ENCODE assay signal across 34 cellular contexts in the genomic region with DNA sequence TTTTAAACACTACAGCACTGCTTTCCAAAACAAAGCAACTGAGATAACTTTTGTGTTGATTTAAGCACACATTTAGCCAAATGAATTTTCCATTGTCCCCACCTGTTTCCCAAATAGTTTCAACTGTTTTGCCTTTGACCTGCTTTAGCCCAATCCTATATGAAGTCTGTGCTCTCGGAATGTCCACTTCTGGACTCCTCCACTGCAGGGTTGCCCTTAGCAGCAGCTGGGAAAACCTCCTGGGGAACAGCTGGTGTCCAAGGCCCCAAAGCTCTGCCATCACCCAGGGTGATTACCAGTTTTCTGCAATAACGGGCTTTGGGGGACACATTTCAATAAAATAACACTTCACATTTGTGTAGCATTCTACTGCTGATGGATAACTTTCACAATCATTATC. TPM values are rescaled to one million over a fixed set of nuclear protein-coding genes. Genes with fewer than 3 reads are reported as not detected.
"Had no signal": no experiment of that assay in that cellular context is flagged by ENCODE, and none has a peak within 500 bp of the region (broad histone marks: within the 10 kb centered on the region; RNA-seq: fewer than 3 reads in every experiment).

No MANE protein-coding gene starts in this region.

- ATAC-seq: activated CD4-positive, alpha-beta T cell treated with anti-CD3 and anti-CD28 coated beads for 36 hours; activated CD8-positive, alpha-beta memory T cell treated with anti-CD3 and anti-CD28 coated beads, Interleukin-2, amount 10 ng/mL, durations not matched to agents 7 days and 5 days; activated CD8-positive, alpha-beta T cell treated with anti-CD3 and anti-CD28 coated beads, Interleukin-2, amount 10 ng/mL, durations not matched to agents 7 days and 5 days; activated naive CD8-positive, alpha-beta T cell treated with anti-CD3 and anti-CD28 coated beads, Interleukin-2, amount 50 U/mL, for 24 hours had no signal

- DNase-seq: activated CD4-positive, alpha-beta memory T cell treated with anti-CD3 and anti-CD28 coated beads for 36 hours; activated CD4-positive, alpha-beta T cell treated with anti-CD3 and anti-CD28 coated beads for 36 hours; activated CD4-positive, alpha-beta T cell treated with anti-CD3 and anti-CD28 coated beads, Interleukin-2, amount 10 ng/mL, durations not matched to agents 24 days and 14 days; activated CD4-positive, CD25-positive, alpha-beta regulatory T cell; activated CD4-positive, CD25-positive, alpha-beta regulatory T cell treated with anti-CD3 and anti-CD28 coated beads, Interleukin-2, amount 50 U/mL, for 72 hours; activated CD8-positive, alpha-beta memory T cell treated with anti-CD3 and anti-CD28 coated beads, Interleukin-2, amount 10 ng/mL, durations not matched to agents 7 days and 5 days; activated CD8-positive, alpha-beta memory T cell treated with anti-CD3 and anti-CD28 coated beads, Interleukin-2, amount 50 U/mL, for 4 hours; activated CD8-positive, alpha-beta T cell treated with anti-CD3 and anti-CD28 coated beads, Interleukin-2, amount 10 ng/mL, durations not matched to agents 7 days and 5 days; activated effector memory CD4-positive, alpha-beta T cell treated with anti-CD3 and anti-CD28 coated beads, Interleukin-2, amount 50 U/mL, for 16 hours; activated naive CD4-positive, alpha-beta T cell treated with anti-CD3 and anti-CD28 coated beads for 36 hours; activated naive CD8-positive, alpha-beta T cell treated with anti-CD3 and anti-CD28 coated beads for 36 hours; activated naive CD8-positive, alpha-beta T cell treated with anti-CD3 and anti-CD28 coated beads, Interleukin-2, amount 50 U/mL, for 24 hours; activated T-cell treated with anti-CD3 and anti-CD28 coated beads, Interleukin-2, amount 50 U/mL, for 1 hour; activated T-cell treated with anti-CD3 and anti-CD28 coated beads, Interleukin-2, amount 50 U/mL, for 48 hours; adrenal gland; central memory CD4-positive, alpha-beta T cell; cerebellar nuclear complex; colonic mucosa; effector CD8-positive, alpha-beta T cell; esophagus squamous epithelium; foreskin melanocyte; T-helper 2 cell had no signal

- H3K27ac ChIP-seq: adrenal gland, ascending aorta, breast epithelium, cardiac muscle cell, colonic mucosa, epithelial cell of prostate, esophagus squamous epithelium had no signal

- H3K4me1 ChIP-seq: adrenal gland, ascending aorta, breast epithelium, colonic mucosa, esophagus squamous epithelium had no signal

- H3K9me3 ChIP-seq: adrenal gland, ascending aorta, breast epithelium, colonic mucosa, esophagus squamous epithelium had no signal

- H3K27me3 ChIP-seq: adrenal gland, ascending aorta, breast epithelium, cardiac muscle cell, colonic mucosa, esophagus squamous epithelium had no signal

- H3K36me3 ChIP-seq: adrenal gland, ascending aorta, breast epithelium, cardiac muscle cell, colonic mucosa, esophagus squamous epithelium had no signal

- H3K4me3 ChIP-seq: adrenal gland, ascending aorta, breast epithelium, cardiac muscle cell, colonic mucosa, esophagus squamous epithelium had no signal

RNA-seq across cellular contexts. Expression of a gene that starts 44.9 kb away (rescaled TPM):
- total RNA-seq: activated CD4-positive, alpha-beta T cell treated with anti-CD3 and anti-CD28 coated beads, Interleukin-2, amount 10 ng/mL, durations not matched to agents 24 days and 14 days; activated CD8-positive, alpha-beta memory T cell treated with anti-CD3 and anti-CD28 coated beads for 36 hours; activated CD8-positive, alpha-beta memory T cell treated with anti-CD3 and anti-CD28 coated beads, Interleukin-2, amount 10 ng/mL, durations not matched to agents 7 days and 5 days; activated CD8-positive, alpha-beta T cell treated with anti-CD3 and anti-CD28 coated beads, Interleukin-2, amount 10 ng/mL, durations not matched to agents 7 days and 5 days; activated naive CD4-positive, alpha-beta T cell treated with anti-CD3 and anti-CD28 coated beads for 36 hours; activated naive CD8-positive, alpha-beta T cell treated with anti-CD3 and anti-CD28 coated beads for 36 hours; activated T-helper 1 cell treated with anti-CD3 and anti-CD28 coated beads, Interleukin-12 subunit alpha, Interleukin-12 subunit beta, Interleukin-2, Interleukin-4 antibody, amounts not matched to agents 30 ng/mL and 10 ng/mL and 1 ng/mL, durations not matched to agents 14 hours and 24 hours and 36 hours; activated T-helper 2 cell treated with anti-CD3 and anti-CD28 coated beads, Interferon-gamma antibody, Interleukin-2, Interleukin-4, amounts not matched to agents 10 μg/mL and 5 μg/mL and 100 μg/mL, durations not matched to agents 14 hours and 24 hours and 36 hours; ascending aorta; cardiac muscle cell; dermis microvascular lymphatic vessel endothelial cell; endothelial cell of umbilical vein; fibroblast of lung; fibroblast of villous mesenchyme; T-helper 1 cell treated with Interleukin-12 subunit alpha and Interleukin-12 subunit beta and Interleukin-4 antibody, amounts not matched to agents 30 ng/mL and 1 ng/mL, for 36 hours had no signal
- polyA plus RNA-seq: cardiac muscle cell, endothelial cell of umbilical vein, fibroblast of lung had no signal

RNA-seq across cellular contexts. Expression of a gene that starts 53.8 kb away (rescaled TPM):
- total RNA-seq: activated CD4-positive, alpha-beta T cell treated with anti-CD3 and anti-CD28 coated beads, Interleukin-2, amount 10 ng/mL, durations not matched to agents 24 days and 14 days; activated CD8-positive, alpha-beta memory T cell treated with anti-CD3 and anti-CD28 coated beads, Interleukin-2, amount 10 ng/mL, durations not matched to agents 7 days and 5 days; activated CD8-positive, alpha-beta T cell treated with anti-CD3 and anti-CD28 coated beads, Interleukin-2, amount 10 ng/mL, durations not matched to agents 7 days and 5 days; activated naive CD8-positive, alpha-beta T cell treated with anti-CD3 and anti-CD28 coated beads for 36 hours; activated T-helper 1 cell treated with anti-CD3 and anti-CD28 coated beads, Interleukin-12 subunit alpha, Interleukin-12 subunit beta, Interleukin-2, Interleukin-4 antibody, amounts not matched to agents 30 ng/mL and 10 ng/mL and 1 ng/mL, durations not matched to agents 14 hours and 24 hours and 36 hours; adrenal gland; ascending aorta; breast epithelium; cardiac muscle cell; colonic mucosa; dermis microvascular lymphatic vessel endothelial cell; endothelial cell of umbilical vein; esophagus squamous epithelium; fibroblast of lung; fibroblast of villous mesenchyme; T-helper 1 cell treated with Interleukin-12 subunit alpha and Interleukin-12 subunit beta and Interleukin-4 antibody, amounts not matched to agents 30 ng/mL and 1 ng/mL, for 36 hours had no signal
- polyA plus RNA-seq: adrenal gland, cardiac muscle cell, endothelial cell of umbilical vein, fibroblast of lung had no signal
